In genomic region chr20:38372830-38373229, GRCh38 we compare ENCODE assay signal across 29 cellular contexts. TPM values are rescaled to one million over a fixed set of nuclear protein-coding genes. Genes with fewer than 3 reads are reported as not detected.
DNase-seq lines count a peak whose midpoint lies in the region; ATAC-seq and TF ChIP-seq lines count a peak whose summit lies in the region.
"Had no signal": no experiment of that assay in that cellular context is flagged by ENCODE, and none has a peak within 500 bp of the region (broad histone marks: within the 10 kb centered on the region; RNA-seq: fewer than 3 reads in every experiment).

No MANE protein-coding gene starts in this region.

- H3K9me3 Mint-ChIP-seq in H9 (peaks cover 0 to 2% of the 10 kb centered on the region in 2 experiments; a peak in 1 of 5 replicates), progenitor cell of endocrine pancreas (ENCODE audit: low read depth) (no peaks in the 10 kb centered on the region)
- H3K9me3 Mint-ChIP-seq: CD4-positive, alpha-beta T cell had no signal

- no peak overlapping the region for H2BK12ac ChIP-seq in H9 (ENCODE audit: insufficient read length, low read depth, low read length)

- WGBS in H9 (ENCODE audit: extremely low coverage, insufficient read length, low lambda C conversion rate): no CpG with 5 or more reads among the region's 4 CpGs

- H3K4me1 Mint-ChIP-seq in H9: peaks cover 16% of the 10 kb centered on the region in 2 experiments
- H3K4me1 Mint-ChIP-seq in progenitor cell of endocrine pancreas (ENCODE audit: low read depth): no peaks in the 10 kb centered on the region

- no peaks in the 10 kb centered on the region for H3K27me3 ChIP-seq in H9 (ENCODE audit: insufficient read depth, low read length)
- peaks cover 39% of the 10 kb centered on the region for H3K27me3 ChIP-seq in foreskin keratinocyte
- H3K27me3 ChIP-seq: BLaER1 treated with 17β-estradiol and CSF1 and Interleukin-3, amounts not matched to agents 10 nM and 100 nM had no signal

- H3K27ac Mint-ChIP-seq in H9: no peak overlapping the region
- H3K27ac Mint-ChIP-seq in progenitor cell of endocrine pancreas: peak overlapping the region; percentile 43
- H3K27ac Mint-ChIP-seq: CD4-positive, alpha-beta T cell had no signal

- no peak overlapping the region for H3K23ac ChIP-seq in H9 (ENCODE audit: insufficient read length, low read depth, low read length)

- H3K79me1 ChIP-seq in H9 (ENCODE audit: insufficient read depth, low read depth, low read length, poor library complexity, severe bottlenecking): no peaks in the 10 kb centered on the region

- H3K9ac ChIP-seq in H9 (ENCODE audit: extremely low read depth, insufficient read length, low read length): no peak overlapping the region
- H3K9ac ChIP-seq: BLaER1 treated with 17β-estradiol and CSF1 and Interleukin-3, amounts not matched to agents 10 nM and 100 nM had no signal

- no peaks in the 10 kb centered on the region for H3K23me2 ChIP-seq in H9 (ENCODE audit: insufficient read length, low read depth, low read length, poor library complexity, severe bottlenecking)

- no peak overlapping the region for H3T11ph ChIP-seq in H9 (ENCODE audit: low read length)

- DNase-seq in AG10803 (ENCODE audit: low read depth) (peak; percentile 5), H9 (no peak), fibroblast of pulmonary artery (ENCODE audit: low read depth) (peak; percentile 11), progenitor cell of endocrine pancreas (ENCODE audit: low spot score, unreplicated experiment) (no peak), NCI-H1105 (lab: John Stamatoyannopoulos, UW) (no peak), DMS53 treated with DMSO at 0.1 percent for 48 hours (lab: John Stamatoyannopoulos, UW; ENCODE audit: unreplicated experiment) (no peak), foreskin keratinocyte (no peak)
- DNase-seq: AML-193; CD4-positive, alpha-beta T cell; DMS53; GOT3; HCEC 1CT; KBM-7; MV-4-11; NCI-H1694; NCI-H2029 treated with DMSO at 0.1 percent for 48 hours; NCI-H2227 treated with DMSO at 0.1 percent for 48 hours; NCI-H69; RPMI8226; SHP77 had no signal

- no peaks in the 10 kb centered on the region for H4K20me1 ChIP-seq in H9 (ENCODE audit: control insufficient read depth, insufficient read depth, insufficient read length)
- H4K20me1 ChIP-seq: BLaER1 treated with 17β-estradiol and CSF1 and Interleukin-3, amounts not matched to agents 10 nM and 100 nM had no signal

- H2BK15ac ChIP-seq in H9 (ENCODE audit: low read depth, low read length): no peak overlapping the region

- H3K56ac ChIP-seq in H9 (ENCODE audit: insufficient read length, low read depth, low read length): no peak overlapping the region

- no peak overlapping the region for H2BK5ac ChIP-seq in H9 (ENCODE audit: insufficient read length, low read length)

- no peak overlapping the region for H3K18ac ChIP-seq in H9 (ENCODE audit: insufficient read length, low read depth, low read length)

- H3K4me2 ChIP-seq in H9 (ENCODE audit: insufficient read depth, insufficient read length, low read length): no peak overlapping the region
- H3K4me2 ChIP-seq: BLaER1 treated with 17β-estradiol and CSF1 and Interleukin-3, amounts not matched to agents 10 nM and 100 nM had no signal

- H3K4me3 Mint-ChIP-seq in H9 (no peak overlapping the region), progenitor cell of endocrine pancreas (ENCODE audit: low read depth) (no peak overlapping the region)
- H3K4me3 Mint-ChIP-seq: CD4-positive, alpha-beta T cell had no signal

- H3K9me3 ChIP-seq in H9 (ENCODE audit: control insufficient read depth, low read depth, low read length): no peaks in the 10 kb centered on the region
- H3K9me3 ChIP-seq: BLaER1 treated with 17β-estradiol and CSF1 and Interleukin-3, amounts not matched to agents 10 nM and 100 nM had no signal

- H2AK5ac ChIP-seq in H9 (ENCODE audit: insufficient read length, low read length): no peak overlapping the region

- ATAC-seq in HG03571 (IDR thresholded peaks at IDR 0.05; ENCODE audit: unreplicated experiment): no peak
- ATAC-seq in foreskin keratinocyte: no peak
- ATAC-seq: GM12878 had no signal

- no peak overlapping the region for H4K5ac ChIP-seq in H9 (ENCODE audit: insufficient read length, low read depth, low read length)

- H3K4ac ChIP-seq in H9 (ENCODE audit: low read depth, low read length): no peak overlapping the region

- H2AFZ ChIP-seq in H9 (ENCODE audit: low read length): no peak overlapping the region

- H3K27me3 Mint-ChIP-seq in H9 (ENCODE audit: low read depth): peaks cover 11% of the 10 kb centered on the region
- no peaks in the 10 kb centered on the region for H3K27me3 Mint-ChIP-seq in progenitor cell of endocrine pancreas

- no peak overlapping the region for H4K8ac ChIP-seq in H9 (replicated peaks; ENCODE audit: insufficient read length, low read depth, low read length)

- H3K14ac ChIP-seq in H9 (ENCODE audit: insufficient read depth, low read length): 0 out of 2 replicates have a peak overlapping the region, but pooled peaks have one; percentile 49

- H3K36me3 Mint-ChIP-seq in H9 (ENCODE audit: insufficient read depth in 1 of 3, low read depth in 3 of 3): no peaks in the 10 kb centered on the region; a peak in 1 of 7 replicates
- H3K36me3 Mint-ChIP-seq in progenitor cell of endocrine pancreas (ENCODE audit: insufficient read depth): no peaks in the 10 kb centered on the region

- H3K4me3 ChIP-seq in AG10803 (ENCODE audit: low read length) (no peak overlapping the region), fibroblast of pulmonary artery (replicated peaks; ENCODE audit: low read depth, low read length) (no peak overlapping the region)
- H3K4me3 ChIP-seq: BLaER1 treated with 17β-estradiol and CSF1 and Interleukin-3, amounts not matched to agents 10 nM and 100 nM; GM12878 had no signal

- H3K79me2 ChIP-seq in H9 (ENCODE audit: insufficient read depth, low read length): no peaks in the 10 kb centered on the region

- no peak overlapping the region for H2BK20ac ChIP-seq in H9 (ENCODE audit: low read depth, low read length, poor library complexity, severe bottlenecking)

- H2BK120ac ChIP-seq in H9 (ENCODE audit: low read depth, low read length, poor library complexity, severe bottlenecking): no peak overlapping the region

- no peak for TF ChIP-seq CTCF in AG10803 (conservative IDR thresholded peaks at IDR 0.05; ENCODE audit: low read length)
- no peak for TF ChIP-seq CTCF in H9 (conservative IDR thresholded peaks at IDR 0.05)
- TF ChIP-seq CTCF in fibroblast of pulmonary artery (IDR thresholded peaks at IDR 0.05; ENCODE audit: low read length, missing control alignments): no peak
- TF ChIP-seq CTCF in progenitor cell of endocrine pancreas (IDR thresholded peaks at IDR 0.05; ENCODE audit: unreplicated experiment): no peak
- no peak for TF ChIP-seq CTCF in foreskin keratinocyte (conservative IDR thresholded peaks at IDR 0.05)

- H3K27ac ChIP-seq in H9 (ENCODE audit: insufficient read length, low read depth, low read length) (no peak overlapping the region), foreskin keratinocyte (no peak overlapping the region)
- H3K27ac ChIP-seq: BLaER1 treated with 17β-estradiol and CSF1 and Interleukin-3, amounts not matched to agents 10 nM and 100 nM; HL-60 had no signal

- H3K4me1 ChIP-seq in H9 (ENCODE audit: insufficient read depth, low read length) (no peaks in the 10 kb centered on the region), foreskin keratinocyte (no peaks in the 10 kb centered on the region)
- H3K4me1 ChIP-seq: BLaER1 treated with 17β-estradiol and CSF1 and Interleukin-3, amounts not matched to agents 10 nM and 100 nM had no signal

- H4K91ac ChIP-seq in H9 (ENCODE audit: insufficient read length, low read depth, low read length): no peak overlapping the region

RNA-seq across cellular contexts. Expression of gene LBP, which starts 26.5 kb away (rescaled TPM):
- 0.35 and 0.52 TPM in 2 replicates for total RNA-seq in H9 (2021)
- not detected in 2 replicates for total RNA-seq in progenitor cell of endocrine pancreas
- total RNA-seq in foreskin keratinocyte: not detected in 2 replicates
- polyA plus RNA-seq in foreskin keratinocyte: not detected in 2 replicates
- total RNA-seq: CD4-positive, alpha-beta T cell; LHCN-M2; MCF 10A; NCI-H460; SK-MEL-5 had no signal
- polyA plus RNA-seq: AG04450 had no signal

Comparison
In these comparisons a context has a peak if more than half of its experiments do, and no peak if none do; other contexts are left out.
1. DNase-seq: peak in AG10803 (single experiment) and fibroblast of pulmonary artery (single experiment); none in H9 (single experiment), progenitor cell of endocrine pancreas (single experiment), NCI-H1105 (single experiment), DMS53 treated with DMSO at 0.1 percent for 48 hours (single experiment) and foreskin keratinocyte (0 of 2).